In genomic region chr18:60889442-60889841, GRCh38 we compare ENCODE assay signal across 7 cellular contexts.
"Had no signal": no experiment of that assay in that cellular context is flagged by ENCODE, and none has a peak within 500 bp of the region (broad histone marks: within the 10 kb centered on the region; RNA-seq: fewer than 3 reads in every experiment).

No MANE protein-coding gene starts in this region.

- DNase-seq: IMR-90, KBM-7, KG1 had no signal

- H3K4me3 ChIP-seq: K562 had no signal

- H3K36me3 Mint-ChIP-seq: IgD-negative memory B cell had no signal

- ATAC-seq: HepG2, K562 had no signal

- H3K27ac Mint-ChIP-seq: IgD-negative memory B cell had no signal

- H3K27ac ChIP-seq: HL-60 had no signal
